In genomic region chr17:78133971-78134898, GRCh38 we compare ENCODE assay signal across 9 cellular contexts. TPM values are rescaled to one million over a fixed set of nuclear protein-coding genes. Genes with fewer than 3 reads are reported as not detected.
DNase-seq lines count a peak whose midpoint lies in the region; ATAC-seq, FAIRE-seq and TF ChIP-seq lines count a peak whose summit lies in the region.
"Had no signal": no experiment of that assay in that cellular context is flagged by ENCODE, and none has a peak within 500 bp of the region (broad histone marks: within the 10 kb centered on the region; RNA-seq: fewer than 3 reads in every experiment).

No MANE protein-coding gene starts in this region.

- H3K4me3 Mint-ChIP-seq in mesothelial cell of epicardium = no peak overlapping the region

- ATAC-seq in GM18873 (IDR thresholded peaks at IDR 0.05; ENCODE audit: low FRiP score, unreplicated experiment) = no peak
- no peak for ATAC-seq in GM18517 (IDR thresholded peaks at IDR 0.05; ENCODE audit: unreplicated experiment)

- H3K27ac ChIP-seq in VCaP = no peak overlapping the region
- H3K27ac ChIP-seq in breast epithelium = no peak overlapping the region

- H3K4me1 ChIP-seq in breast epithelium = peaks cover 0 to 5% of the 10 kb centered on the region in 2 donors

- intact Hi-C loops in breast epithelium (cut with DNase I; ENCODE audit: low total_unique reads) = no loop called here

- H3K36me3 ChIP-seq in breast epithelium = no peaks in the 10 kb centered on the region

- TF ChIP-seq POLR2A in breast epithelium (IDR thresholded peaks at IDR 0.05) = no peak

- H3K27me3 Mint-ChIP-seq in mesothelial cell of epicardium (ENCODE audit: low read depth) = peaks cover 7% of the 10 kb centered on the region

- no peak overlapping the region for H3K4me3 ChIP-seq in breast epithelium

- H3K27ac Mint-ChIP-seq in mesothelial cell of epicardium = no peak overlapping the region

- no peaks in the 10 kb centered on the region for H3K36me3 Mint-ChIP-seq in mesothelial cell of epicardium

- TF ChIP-seq CTCF in GM10248 (IDR thresholded peaks at IDR 0.05; ENCODE audit: control extremely low read depth, extremely low read depth, low read depth, missing control alignments) (peak; percentile 72), VCaP (conservative IDR thresholded peaks at IDR 0.05) (peak; percentile 77), breast epithelium (IDR thresholded peaks at IDR 0.05) (peak in 2 of 3 donors; percentile 41 to 49), mesothelial cell of epicardium (IDR thresholded peaks at IDR 0.05; ENCODE audit: unreplicated experiment) (peak; percentile 21)

- no peaks in the 10 kb centered on the region for H3K9me3 Mint-ChIP-seq in mesothelial cell of epicardium

- no peaks in the 10 kb centered on the region for H3K9me3 ChIP-seq in breast epithelium

- FAIRE-seq in urothelium cell line (lab: Jason Lieb, UNC) = peak; percentile 52

- no peaks in the 10 kb centered on the region for H3K27me3 ChIP-seq in breast epithelium

- POLR2A ChIA-PET in GM10248 (lab: Yijun Ruan, JAX) = interaction anchor here (0.6 to 1.5 kb wide), 4 partner anchors 9 to 563 kb away, joined by 3 to 8 read pairs (median 4); no protein-coding TSS in a partner anchor

- DNase-seq in GM10248 (ENCODE audit: extremely low spot score) = peak; percentile 72
- peak; percentile 27 for DNase-seq in NCI-H1092 (lab: John Stamatoyannopoulos, UW)
- DNase-seq in breast epithelium (ENCODE audit: low spot score in 2 of 2) = no peak
- DNase-seq in mesothelial cell of epicardium (ENCODE audit: low spot score in 2 of 2, unreplicated experiment in 2 of 2) = no peak
- DNase-seq in urothelium cell line (ENCODE audit: low spot score) = no peak

- peaks cover 9% of the 10 kb centered on the region for H3K4me1 Mint-ChIP-seq in mesothelial cell of epicardium

- CTCF ChIA-PET in GM10248 (lab: Yijun Ruan, JAX) = interaction anchor here (0.8 to 6.2 kb wide), 21 partner anchors 9 to 115 kb away, joined by 3 to 48 read pairs (median 4); partner anchors contain the start of genes C17orf99 and SYNGR2

RNA-seq across cellular contexts. Expression of gene TMC8, which starts 3.7 kb away (rescaled TPM):
- 1 to 10 TPM; 4.2 to 9.9 (median 8.8) TPM for total RNA-seq in breast epithelium
- 0.60 to 1.2 TPM (median 1.1 TPM) in 3 replicates for total RNA-seq in mesothelial cell of epicardium

RNA-seq across cellular contexts. Expression of gene TMC6, which starts 5.7 kb away (rescaled TPM):
- total RNA-seq in breast epithelium = 10 to 100 TPM; 18.6 to 45.9 (median 28.4) TPM
- 85.5 to 96.8 TPM (median 86.4 TPM) in 3 replicates for total RNA-seq in mesothelial cell of epicardium

RNA-seq across cellular contexts. Expression of gene C17orf99, which starts 11.9 kb away (rescaled TPM):
- total RNA-seq in breast epithelium (not detected), mesothelial cell of epicardium (0.16 TPM in 1 of 3 replicates, not detected in the others)
- total RNA-seq: subcutaneous adipose tissue had no signal

RNA-seq across cellular contexts. Expression of gene SYNGR2, which starts 34.1 kb away (rescaled TPM):
- total RNA-seq in breast epithelium = 10 to 100 TPM; 37.8 to 69.5 (median 64.2) TPM
- 47.7 to 52.7 TPM (median 52.0 TPM) in 3 replicates for total RNA-seq in mesothelial cell of epicardium

RNA-seq across cellular contexts. Expression of gene TK1, which starts 52.6 kb away (rescaled TPM):
- 1 to 10 TPM; 2.6 to 5.6 (median 3.7) TPM for total RNA-seq in breast epithelium
- total RNA-seq in mesothelial cell of epicardium = 23.3 to 25.7 TPM (median 23.3 TPM) in 3 replicates

Comparison
In these comparisons a context has a peak if more than half of its experiments do, and no peak if none do; other contexts are left out.
1. DNase-seq: peak in GM10248 (single experiment) and NCI-H1092 (single experiment); none in breast epithelium (0 of 2), mesothelial cell of epicardium (0 of 2) and urothelium cell line (single experiment).
2. CTCF ChIP-seq: peak in every context shown above with its lines; median percentile 77 in VCaP; 72 in GM10248; 45 in breast epithelium; 21 in mesothelial cell of epicardium.